In genomic region chr1:7928247-7928646, GRCh38 we compare ENCODE assay signal across 35 cellular contexts. TPM values are rescaled to one million over a fixed set of nuclear protein-coding genes. Genes with fewer than 3 reads are reported as not detected.
"Had no signal": no experiment of that assay in that cellular context is flagged by ENCODE, and none has a peak within 500 bp of the region (broad histone marks: within the 10 kb centered on the region; RNA-seq: fewer than 3 reads in every experiment).

No MANE protein-coding gene starts in this region.

- ATAC-seq: activated CD8-positive, alpha-beta T cell treated with anti-CD3 and anti-CD28 coated beads for 36 hours; activated naive CD4-positive, alpha-beta T cell treated with anti-CD3 and anti-CD28 coated beads, Interleukin-2, amount 50 U/mL, for 72 hours; activated T-cell treated with anti-CD3 and anti-CD28 coated beads, Interleukin-2, amount 50 U/mL, for 4 hours; activated T-cell treated with anti-CD3 and anti-CD28 coated beads, Interleukin-2, amount 50 U/mL, for 72 hours; activated T-helper 17 cell treated with anti-CD3 and anti-CD28 coated beads, Interleukin-2, amount 50 U/mL, for 72 hours had no signal

- H3K36me3 ChIP-seq: ascending aorta, cardiac muscle cell had no signal

- H3K27ac ChIP-seq: ascending aorta, cardiac muscle cell, VCaP had no signal

- H3K4me3 ChIP-seq: ascending aorta, cardiac muscle cell had no signal

- H3K27ac Mint-ChIP-seq: activated B cell treated with CpG ODN at 0.5 μM for 24 hours; activated CD4-positive, alpha-beta memory T cell treated with anti-CD3 and anti-CD28 coated beads for 36 hours; activated CD4-positive, alpha-beta T cell treated with anti-CD3 and anti-CD28 coated beads, Interleukin-2, amount 10 ng/mL, durations not matched to agents 24 days and 14 days; activated naive CD4-positive, alpha-beta T cell treated with anti-CD3 and anti-CD28 coated beads for 36 hours; activated naive CD4-positive, alpha-beta T cell treated with anti-CD3 and anti-CD28 coated beads, Interleukin-2, amount 50 U/mL, for 72 hours; activated T-cell treated with anti-CD3 and anti-CD28 coated beads, Interleukin-2, amount 50 U/mL, for 72 hours; activated T-helper 1 cell treated with anti-CD3 and anti-CD28 coated beads, Interleukin-12 subunit alpha, Interleukin-12 subunit beta, Interleukin-2, Interleukin-4 antibody, amounts not matched to agents 30 ng/mL and 10 ng/mL and 1 ng/mL, durations not matched to agents 14 hours and 24 hours and 36 hours; activated T-helper 17 cell treated with anti-CD3 and anti-CD28 coated beads, Interleukin-2, amount 50 U/mL, for 72 hours; T-helper 1 cell treated with Interleukin-12 subunit alpha and Interleukin-12 subunit beta and Interleukin-4 antibody, amounts not matched to agents 30 μg/mL and 1 μg/mL, for 36 hours; T-helper 2 cell treated with Interferon-gamma antibody and Interleukin-4, amounts not matched to agents 5 μg/mL and 100 μg/mL, for 36 hours had no signal

- H3K36me3 Mint-ChIP-seq: brain had no signal

- H3K4me3 Mint-ChIP-seq: activated B cell treated with CpG ODN at 0.5 μM for 24 hours; activated CD4-positive, alpha-beta memory T cell treated with anti-CD3 and anti-CD28 coated beads for 36 hours; activated CD4-positive, alpha-beta T cell treated with anti-CD3 and anti-CD28 coated beads, Interleukin-2, amount 10 ng/mL, durations not matched to agents 24 days and 14 days; activated CD8-positive, alpha-beta T cell treated with anti-CD3 and anti-CD28 coated beads for 36 hours; activated naive CD4-positive, alpha-beta T cell treated with anti-CD3 and anti-CD28 coated beads for 36 hours; activated T-cell treated with anti-CD3 and anti-CD28 coated beads, Interleukin-2, amount 50 U/mL, for 4 hours; activated T-helper 1 cell treated with anti-CD3 and anti-CD28 coated beads, Interleukin-12 subunit alpha, Interleukin-12 subunit beta, Interleukin-2, Interleukin-4 antibody, amounts not matched to agents 30 ng/mL and 10 ng/mL and 1 ng/mL, durations not matched to agents 14 hours and 24 hours and 36 hours; activated T-helper 17 cell treated with anti-CD3 and anti-CD28 coated beads, Interleukin-2, amount 50 U/mL, for 72 hours; brain; T-helper 1 cell treated with Interleukin-12 subunit alpha and Interleukin-12 subunit beta and Interleukin-4 antibody, amounts not matched to agents 30 μg/mL and 1 μg/mL, for 36 hours; T-helper 2 cell treated with Interferon-gamma antibody and Interleukin-4, amounts not matched to agents 5 μg/mL and 100 μg/mL, for 36 hours had no signal

- H3K4me1 ChIP-seq: ascending aorta had no signal

- H3K27me3 Mint-ChIP-seq: activated CD4-positive, alpha-beta memory T cell treated with anti-CD3 and anti-CD28 coated beads for 36 hours; activated CD8-positive, alpha-beta T cell treated with anti-CD3 and anti-CD28 coated beads for 36 hours; activated T-helper 17 cell treated with anti-CD3 and anti-CD28 coated beads, Interleukin-2, amount 50 U/mL, for 72 hours; central memory CD8-positive, alpha-beta T cell had no signal

- DNase-seq: activated B cell treated with CpG ODN at 0.5 μM for 24 hours; activated CD4-positive, alpha-beta memory T cell treated with anti-CD3 and anti-CD28 coated beads for 36 hours; activated CD4-positive, alpha-beta T cell treated with anti-CD3 and anti-CD28 coated beads for 4 hours; activated CD4-positive, alpha-beta T cell treated with anti-CD3 and anti-CD28 coated beads, Interleukin-2, amount 10 ng/mL, durations not matched to agents 24 days and 14 days; activated CD4-positive, alpha-beta T cell treated with anti-CD3 and anti-CD28 coated beads, Interleukin-2, amount 50 U/mL, for 1 hour; activated CD4-positive, alpha-beta T cell treated with anti-CD3 and anti-CD28 coated beads, Interleukin-2, amount 50 U/mL, for 4 hours; activated CD8-positive, alpha-beta memory T cell treated with anti-CD3 and anti-CD28 coated beads, Interleukin-2, amount 50 U/mL, for 4 hours; activated CD8-positive, alpha-beta T cell treated with anti-CD3 and anti-CD28 coated beads for 36 hours; activated gamma-delta T cell treated with Interleukin-2 at 50 U/mL for 16 hours; activated naive CD4-positive, alpha-beta T cell; activated naive CD4-positive, alpha-beta T cell treated with anti-CD3 and anti-CD28 coated beads for 36 hours; activated naive CD4-positive, alpha-beta T cell treated with anti-CD3 and anti-CD28 coated beads, Interleukin-2, amount 50 U/mL, for 16 hours; activated T-cell treated with anti-CD3 and anti-CD28 coated beads for 4 hours; activated T-cell treated with anti-CD3 and anti-CD28 coated beads, Interleukin-2, amount 50 U/mL, for 1 hour; activated T-cell treated with anti-CD3 and anti-CD28 coated beads, Interleukin-2, amount 50 U/mL, for 4 hours; activated T-cell treated with anti-CD3 and anti-CD28 coated beads, Interleukin-2, amount 50 U/mL, for 72 hours; amygdala; anterior cingulate cortex; caudate nucleus; cerebellar nuclear complex; T-helper 1 cell; T-helper 2 cell; T-helper 9 cell had no signal

- H3K4me1 Mint-ChIP-seq: brain had no signal

- H3K9me3 ChIP-seq: ascending aorta had no signal

- FAIRE-seq: bronchial epithelial cell, TTC549 had no signal

- H3K27me3 ChIP-seq: ascending aorta, cardiac muscle cell had no signal

- H3K9me3 Mint-ChIP-seq: activated B cell treated with CpG ODN at 0.5 μM for 24 hours; activated CD4-positive, alpha-beta memory T cell treated with anti-CD3 and anti-CD28 coated beads for 36 hours; activated CD4-positive, alpha-beta T cell treated with anti-CD3 and anti-CD28 coated beads, Interleukin-2, amount 10 ng/mL, durations not matched to agents 24 days and 14 days; activated CD8-positive, alpha-beta T cell treated with anti-CD3 and anti-CD28 coated beads for 36 hours; activated naive CD4-positive, alpha-beta T cell treated with anti-CD3 and anti-CD28 coated beads for 36 hours; activated naive CD4-positive, alpha-beta T cell treated with anti-CD3 and anti-CD28 coated beads, Interleukin-2, amount 50 U/mL, for 72 hours; activated T-cell treated with anti-CD3 and anti-CD28 coated beads, Interleukin-2, amount 50 U/mL, for 4 hours; activated T-cell treated with anti-CD3 and anti-CD28 coated beads, Interleukin-2, amount 50 U/mL, for 72 hours; activated T-helper 1 cell treated with anti-CD3 and anti-CD28 coated beads, Interleukin-12 subunit alpha, Interleukin-12 subunit beta, Interleukin-2, Interleukin-4 antibody, amounts not matched to agents 30 ng/mL and 10 ng/mL and 1 ng/mL, durations not matched to agents 14 hours and 24 hours and 36 hours; activated T-helper 17 cell treated with anti-CD3 and anti-CD28 coated beads, Interleukin-2, amount 50 U/mL, for 72 hours; brain; central memory CD8-positive, alpha-beta T cell; T-helper 1 cell treated with Interleukin-12 subunit alpha and Interleukin-12 subunit beta and Interleukin-4 antibody, amounts not matched to agents 30 μg/mL and 1 μg/mL, for 36 hours; T-helper 2 cell treated with Interferon-gamma antibody and Interleukin-4, amounts not matched to agents 5 μg/mL and 100 μg/mL, for 36 hours had no signal

RNA-seq across cellular contexts. Expression of gene TNFRSF9, which starts 12.4 kb away (rescaled TPM):
- total RNA-seq: ascending aorta, cardiac muscle cell had no signal
- polyA plus RNA-seq: cardiac muscle cell had no signal
